In genomic region chr11:66361502-66361941, GRCh38 we compare ENCODE assay signal across 20 cellular contexts. TPM values are rescaled to one million over a fixed set of nuclear protein-coding genes. Genes with fewer than 3 reads are reported as not detected.
DNase-seq lines count a peak whose midpoint lies in the region; TF ChIP-seq lines count a peak whose summit lies in the region.
"Had no signal": no experiment of that assay in that cellular context is flagged by ENCODE, and none has a peak within 500 bp of the region (broad histone marks: within the 10 kb centered on the region; RNA-seq: fewer than 3 reads in every experiment).

No MANE protein-coding gene starts in this region.

- CTCF ChIA-PET in Caco-2 (lab: Charles Lee): no interaction called here

- DNase-seq in Caco-2 (peak in 1 of 2 experiments; percentile 34), HuH-7 (ENCODE audit: low spot score) (peak; percentile 43), epidermal melanocyte (ENCODE audit: insufficient read length, low spot score) (peak; percentile 54), trophoblast cell (no peak), colonic mucosa (no peak), DMS79 (lab: John Stamatoyannopoulos, UW) (no peak), GOT3 (lab: John Stamatoyannopoulos, UW) (no peak), NCI-H82 (lab: John Stamatoyannopoulos, UW) (no peak)
- DNase-seq: activated CD8-positive, alpha-beta T cell treated with anti-CD3 and anti-CD28 coated beads, Interleukin-2, amount 10 ng/mL, durations not matched to agents 7 days and 5 days; activated T-cell treated with anti-CD3 and anti-CD28 coated beads, Interleukin-2, amount 50 U/mL, for 72 hours; CD8-positive, alpha-beta memory T cell; gastrocnemius medialis; left cardiac atrium; mesendoderm; NCI-H1105 treated with DMSO at 0.1 percent for 48 hours; NCI-H2107; NCI-H524 treated with DMSO at 0.1 percent for 48 hours; SHP77; T-helper 17 cell had no signal

- H3K4me2 ChIP-seq in trophoblast cell (ENCODE audit: low read length): no peak overlapping the region

- peaks cover 12% of the 10 kb centered on the region for H3K4me1 Mint-ChIP-seq in Caco-2 (ENCODE audit: low read depth, unreplicated experiment)
- H3K4me1 Mint-ChIP-seq: CD8-positive, alpha-beta memory T cell had no signal

- peak overlapping the region; percentile 23 for H4K12ac ChIP-seq in trophoblast cell (ENCODE audit: low read depth, low read length)

- no peak overlapping the region for H2BK120ac ChIP-seq in trophoblast cell (ENCODE audit: insufficient read depth, low read length, poor library complexity)

- H2BK12ac ChIP-seq in trophoblast cell (ENCODE audit: low read length): no peak overlapping the region

- no peaks in the 10 kb centered on the region for H3K27me3 ChIP-seq in Caco-2 (replicated peaks; ENCODE audit: control insufficient read depth, insufficient read depth, low read length)
- H3K27me3 ChIP-seq in trophoblast cell (ENCODE audit: insufficient read depth, low read length): no peaks in the 10 kb centered on the region
- H3K27me3 ChIP-seq in colonic mucosa: no peaks in the 10 kb centered on the region
- H3K27me3 ChIP-seq: gastrocnemius medialis had no signal

- H3K27ac Mint-ChIP-seq in Caco-2 (ENCODE audit: unreplicated experiment): peak overlapping the region; percentile 82
- H3K27ac Mint-ChIP-seq: activated CD8-positive, alpha-beta T cell treated with anti-CD3 and anti-CD28 coated beads, Interleukin-2, amount 10 ng/mL, durations not matched to agents 7 days and 5 days; activated T-cell treated with anti-CD3 and anti-CD28 coated beads, Interleukin-2, amount 50 U/mL, for 72 hours; CD8-positive, alpha-beta memory T cell; T-helper 17 cell had no signal

- no peak overlapping the region for H4K91ac ChIP-seq in trophoblast cell (ENCODE audit: low read depth, low read length)

- H2AFZ ChIP-seq in trophoblast cell (ENCODE audit: insufficient read depth, low read length, poor library complexity): no peak overlapping the region

- no CpG with 5 or more reads among the region's 6 CpGs for WGBS in trophoblast cell (ENCODE audit: extremely low coverage, insufficient coverage, insufficient read length)

- no peak overlapping the region for H3K23ac ChIP-seq in trophoblast cell (ENCODE audit: low read length)

- H4K8ac ChIP-seq in trophoblast cell (ENCODE audit: low read depth, low read length): no peak overlapping the region

- no peak overlapping the region for H3K9ac ChIP-seq in trophoblast cell (ENCODE audit: low read length)
- H3K9ac ChIP-seq in colonic mucosa (ENCODE audit: low read depth in 2 of 2, low read length in 2 of 2): no peak overlapping the region

- H3K79me1 ChIP-seq in trophoblast cell (ENCODE audit: low read length): no peaks in the 10 kb centered on the region

- H3K9me3 ChIP-seq in Caco-2 (no peaks in the 10 kb centered on the region), trophoblast cell (ENCODE audit: insufficient read depth, low read depth, low read length) (peaks cover 4% of the 10 kb centered on the region), colonic mucosa (no peaks in the 10 kb centered on the region)
- H3K9me3 ChIP-seq: gastrocnemius medialis had no signal

- H3K4me3 ChIP-seq in Caco-2 (ENCODE audit: low read depth, low read length) (no peak overlapping the region), trophoblast cell (ENCODE audit: low read depth, low read length) (no peak overlapping the region), colonic mucosa (no peak overlapping the region)
- H3K4me3 ChIP-seq: gastrocnemius medialis had no signal

- H2AK5ac ChIP-seq in trophoblast cell (ENCODE audit: low read length): no peak overlapping the region

- intact Hi-C loops in Caco-2 (cut with micrococcal nuclease; ENCODE audit: unreplicated experiment) (no loop called here), colonic mucosa (cut with DNase I) (no loop called here)

- no peaks in the 10 kb centered on the region for H3K79me2 ChIP-seq in trophoblast cell (ENCODE audit: control insufficient read depth, insufficient read depth, low read length, poor library complexity)

- H3K14ac ChIP-seq in trophoblast cell (ENCODE audit: low read length): no peak overlapping the region

- H3K27me3 Mint-ChIP-seq in Caco-2 (ENCODE audit: insufficient read depth, unreplicated experiment): no peaks in the 10 kb centered on the region
- H3K27me3 Mint-ChIP-seq: CD8-positive, alpha-beta memory T cell; T-helper 17 cell had no signal

- H3K4ac ChIP-seq in trophoblast cell (ENCODE audit: low read depth, low read length): no peak overlapping the region

- no peak overlapping the region for H3K27ac ChIP-seq in trophoblast cell (ENCODE audit: low read depth, low read length)
- no peak overlapping the region for H3K27ac ChIP-seq in colonic mucosa
- H3K27ac ChIP-seq: VCaP had no signal

- no peak overlapping the region for H3K18ac ChIP-seq in trophoblast cell (ENCODE audit: low read length)

- POLR2A ChIA-PET in Caco-2 (lab: Charles Lee): interaction anchor here (0.5 kb wide), 1 partner anchor 495 kb away, joined by 3 read pairs; no protein-coding TSS in a partner anchor

- peaks cover 96% of the 10 kb centered on the region for H3K36me3 Mint-ChIP-seq in Caco-2 (ENCODE audit: insufficient read depth, unreplicated experiment)

- no peak overlapping the region for H3K4me3 Mint-ChIP-seq in Caco-2 (ENCODE audit: unreplicated experiment)
- H3K4me3 Mint-ChIP-seq: activated CD8-positive, alpha-beta T cell treated with anti-CD3 and anti-CD28 coated beads, Interleukin-2, amount 10 ng/mL, durations not matched to agents 7 days and 5 days; activated T-cell treated with anti-CD3 and anti-CD28 coated beads, Interleukin-2, amount 50 U/mL, for 72 hours; CD8-positive, alpha-beta memory T cell; T-helper 17 cell had no signal

- peaks cover 8% of the 10 kb centered on the region; the same call in 1 of the 2 replicates for H3K36me3 ChIP-seq in Caco-2 (ENCODE audit: control insufficient read depth, insufficient read depth, low read length)
- H3K36me3 ChIP-seq in trophoblast cell (ENCODE audit: control insufficient read depth in 1 of 2, insufficient read depth in 2 of 2, low read length in 2 of 2): peaks cover 13 to 17% of the 10 kb centered on the region in 2 experiments
- no peaks in the 10 kb centered on the region for H3K36me3 ChIP-seq in colonic mucosa

- H2BK5ac ChIP-seq in trophoblast cell (ENCODE audit: low read depth, low read length, poor library complexity): no peak overlapping the region

- H3K9me3 Mint-ChIP-seq in Caco-2 (ENCODE audit: unreplicated experiment): no peaks in the 10 kb centered on the region
- H3K9me3 Mint-ChIP-seq: activated T-cell treated with anti-CD3 and anti-CD28 coated beads, Interleukin-2, amount 50 U/mL, for 72 hours; CD8-positive, alpha-beta memory T cell had no signal

- TF ChIP-seq CTCF in Caco-2 (IDR thresholded peaks at IDR 0.05; ENCODE audit: insufficient read depth in 1 of 2, low read depth in 1 of 2, low read length in 1 of 2, severe bottlenecking in 1 of 2, unreplicated experiment in 1 of 2) (no peak), colonic mucosa (IDR thresholded peaks at IDR 0.05) (no peak)

- H3K4me1 ChIP-seq in Caco-2: peaks cover 9% of the 10 kb centered on the region
- H3K4me1 ChIP-seq in trophoblast cell (ENCODE audit: control insufficient read depth in 1 of 2, insufficient read depth in 2 of 2, low read length in 2 of 2): peaks cover 0 to 8% of the 10 kb centered on the region in 2 experiments
- H3K4me1 ChIP-seq in colonic mucosa: no peaks in the 10 kb centered on the region

- no TSS peak for BruUV-seq in Caco-2 (replicated peaks; lab: Mats Ljungman, UMichigan)

RNA-seq across cellular contexts. Expression of gene SLC29A2, which starts 10.0 kb away (rescaled TPM):
- 30.3 and 32.0 TPM in 2 replicates for total RNA-seq in Caco-2 (2022)
- 15.3 and 16.0 TPM in 2 replicates for polyA plus RNA-seq in trophoblast cell (2013)
- total RNA-seq in colonic mucosa: 10 to 100 TPM; 20.2 to 28.3 TPM

RNA-seq across cellular contexts. Expression of gene B4GAT1, which starts 14.1 kb away (rescaled TPM):
- total RNA-seq in Caco-2 (2022): 23.0 and 23.8 TPM in 2 replicates
- 15.7 and 15.9 TPM in 2 replicates for polyA plus RNA-seq in trophoblast cell (2013)
- total RNA-seq in colonic mucosa: 10 to 100 TPM; 14.2 to 20.2 TPM

RNA-seq across cellular contexts. Expression of gene BRMS1, which starts 16.6 kb away (rescaled TPM):
- total RNA-seq in Caco-2 (2022): 58.1 and 58.2 TPM in 2 replicates
- 39.3 and 39.5 TPM in 2 replicates for polyA plus RNA-seq in trophoblast cell (2013)
- 10 to 100 TPM; 31.1 to 64.6 TPM for total RNA-seq in colonic mucosa

RNA-seq across cellular contexts. Expression of gene RIN1, which starts 25.3 kb away (rescaled TPM):
- total RNA-seq in Caco-2 (2022): 11.7 and 12.7 TPM in 2 replicates
- polyA plus RNA-seq in trophoblast cell (2013): 3.6 and 3.7 TPM in 2 replicates
- 10 to 100 TPM; 11.6 to 20.0 TPM for total RNA-seq in colonic mucosa

RNA-seq across cellular contexts. Expression of gene CD248, which starts 44.7 kb away (rescaled TPM):
- total RNA-seq in Caco-2 (2022): 0.27 TPM in 1 of 2 replicates, not detected in the other
- 22.3 and 23.5 TPM in 2 replicates for polyA plus RNA-seq in trophoblast cell (2013)
- 1 to 10 TPM; 4.9 to 8.8 TPM for total RNA-seq in colonic mucosa
- total RNA-seq: T-helper 17 cell had no signal

Comparison
In these comparisons a context has a peak if more than half of its experiments do, and no peak if none do; other contexts are left out.
1. DNase-seq: peak in HuH-7 (single experiment) and epidermal melanocyte (single experiment); none in trophoblast cell (0 of 2), colonic mucosa (single experiment), DMS79 (single experiment), GOT3 (single experiment) and NCI-H82 (single experiment).